1 cellular context compared by ENCODE assay signal in the genomic region with DNA sequence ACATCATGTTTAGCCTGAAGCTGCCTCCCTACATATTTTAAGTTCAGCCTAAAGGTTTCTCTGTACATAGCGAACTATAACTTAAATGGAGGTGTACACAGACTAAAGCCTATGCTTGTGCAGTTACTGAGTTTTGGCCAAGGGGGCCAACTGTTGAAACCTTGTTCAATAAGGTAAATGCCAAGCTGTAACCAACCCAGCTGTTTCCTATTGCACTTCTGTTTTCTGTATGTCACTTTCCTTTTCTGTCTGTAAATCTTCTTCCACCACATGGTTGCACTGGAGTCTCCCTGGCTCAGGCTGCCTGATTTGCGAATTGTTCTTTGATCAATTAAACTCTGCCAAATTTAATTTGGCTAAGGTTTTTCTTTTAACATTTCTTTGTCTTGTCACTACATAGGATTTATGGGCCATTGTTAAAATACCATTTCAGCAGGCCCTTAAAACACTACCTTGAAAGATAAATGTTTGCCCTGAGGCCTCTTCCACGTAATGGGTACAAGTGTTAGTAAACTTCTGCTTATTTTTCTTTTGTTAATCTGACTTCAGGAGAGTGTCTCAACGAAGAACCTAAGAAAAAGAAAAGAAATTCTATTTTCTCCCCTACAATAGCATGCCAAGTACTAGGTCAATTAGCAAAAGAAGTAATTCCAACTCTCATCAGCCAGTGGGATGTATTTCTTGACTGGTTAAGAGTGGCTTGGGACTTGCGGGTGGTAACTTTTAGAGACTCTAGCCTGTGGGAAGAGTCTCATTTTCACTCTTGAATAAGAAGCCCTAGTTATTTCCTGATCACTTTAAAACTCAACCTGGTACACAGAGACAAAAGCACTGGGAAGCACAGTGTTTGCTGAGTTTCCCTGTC.
TF ChIP-seq lines count a peak whose summit lies in the region.

No MANE protein-coding gene starts in this region.

TF ChIP-seq in GM12878, 131 proteins besides CTCF, POLR2A, EP300 and RAD21 (continued from another document and continues in another):
- TF ChIP-seq, protein P1, sequence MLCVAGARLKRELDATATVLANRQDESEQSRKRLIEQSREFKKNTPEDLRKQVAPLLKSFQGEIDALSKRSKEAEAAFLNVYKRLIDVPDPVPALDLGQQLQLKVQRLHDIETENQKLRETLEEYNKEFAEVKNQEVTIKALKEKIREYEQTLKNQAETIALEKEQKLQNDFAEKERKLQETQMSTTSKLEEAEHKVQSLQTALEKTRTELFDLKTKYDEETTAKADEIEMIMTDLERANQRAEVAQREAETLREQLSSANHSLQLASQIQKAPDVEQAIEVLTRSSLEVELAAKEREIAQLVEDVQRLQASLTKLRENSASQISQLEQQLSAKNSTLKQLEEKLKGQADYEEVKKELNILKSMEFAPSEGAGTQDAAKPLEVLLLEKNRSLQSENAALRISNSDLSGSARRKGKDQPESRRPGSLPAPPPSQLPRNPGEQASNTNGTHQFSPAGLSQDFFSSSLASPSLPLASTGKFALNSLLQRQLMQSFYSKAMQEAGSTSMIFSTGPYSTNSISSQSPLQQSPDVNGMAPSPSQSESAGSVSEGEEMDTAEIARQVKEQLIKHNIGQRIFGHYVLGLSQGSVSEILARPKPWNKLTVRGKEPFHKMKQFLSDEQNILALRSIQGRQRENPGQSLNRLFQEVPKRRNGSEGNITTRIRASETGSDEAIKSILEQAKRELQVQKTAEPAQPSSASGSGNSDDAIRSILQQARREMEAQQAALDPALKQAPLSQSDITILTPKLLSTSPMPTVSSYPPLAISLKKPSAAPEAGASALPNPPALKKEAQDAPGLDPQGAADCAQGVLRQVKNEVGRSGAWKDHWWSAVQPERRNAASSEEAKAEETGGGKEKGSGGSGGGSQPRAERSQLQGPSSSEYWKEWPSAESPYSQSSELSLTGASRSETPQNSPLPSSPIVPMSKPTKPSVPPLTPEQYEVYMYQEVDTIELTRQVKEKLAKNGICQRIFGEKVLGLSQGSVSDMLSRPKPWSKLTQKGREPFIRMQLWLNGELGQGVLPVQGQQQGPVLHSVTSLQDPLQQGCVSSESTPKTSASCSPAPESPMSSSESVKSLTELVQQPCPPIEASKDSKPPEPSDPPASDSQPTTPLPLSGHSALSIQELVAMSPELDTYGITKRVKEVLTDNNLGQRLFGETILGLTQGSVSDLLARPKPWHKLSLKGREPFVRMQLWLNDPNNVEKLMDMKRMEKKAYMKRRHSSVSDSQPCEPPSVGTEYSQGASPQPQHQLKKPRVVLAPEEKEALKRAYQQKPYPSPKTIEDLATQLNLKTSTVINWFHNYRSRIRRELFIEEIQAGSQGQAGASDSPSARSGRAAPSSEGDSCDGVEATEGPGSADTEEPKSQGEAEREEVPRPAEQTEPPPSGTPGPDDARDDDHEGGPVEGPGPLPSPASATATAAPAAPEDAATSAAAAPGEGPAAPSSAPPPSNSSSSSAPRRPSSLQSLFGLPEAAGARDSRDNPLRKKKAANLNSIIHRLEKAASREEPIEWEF (IDR thresholded peaks at IDR 0.05; ENCODE audit: insufficient replicate concordance, low read depth, low read length), result peak; percentile 51
- TF ChIP-seq CREB1 (IDR thresholded peaks at IDR 0.05; ENCODE audit: low read depth) (0 out of 2 replicates have a peak, but pooled peaks have one; percentile 30), ZSCAN29 (IDR thresholded peaks at IDR 0.05) (no peak), SPI1 (IDR thresholded peaks at IDR 0.05; ENCODE audit: borderline replicate concordance, insufficient read depth, low read depth, low read length) (peak; percentile 64), KAT2A (conservative IDR thresholded peaks at IDR 0.05; ENCODE audit: control insufficient read depth, low read depth, low read length) (no peak), SP1 (IDR thresholded peaks at IDR 0.05; ENCODE audit: low read depth, low read length) (no peak), FOXM1 (IDR thresholded peaks at IDR 0.05; ENCODE audit: low read depth, low read length) (no peak), BMI1 (IDR thresholded peaks at IDR 0.05; ENCODE audit: borderline replicate concordance) (no peak), NBN (IDR thresholded peaks at IDR 0.05) (no peak), EED (IDR thresholded peaks at IDR 0.05; ENCODE audit: low read depth) (peak; percentile 43; the same call in 1 of the 2 replicates), PRDM15 (CRISPR knock-in tag; IDR thresholded peaks at IDR 0.05) (no peak), POLR2AphosphoS2 (IDR thresholded peaks at IDR 0.05; ENCODE audit: low read depth, low read length) (no peak), MEF2A (IDR thresholded peaks at IDR 0.05; ENCODE audit: insufficient read depth, low read depth, low read length) (peak; percentile 66; the same call in 1 of the 2 replicates), KLF5 (IDR thresholded peaks at IDR 0.05; ENCODE audit: partially characterized antibody) (no peak), ATF2 (IDR thresholded peaks at IDR 0.05; ENCODE audit: low read length) (peak; percentile 56), SREBF1 (IDR thresholded peaks at IDR 0.05; ENCODE audit: low read length) (no peak), POLR2AphosphoS5 (IDR thresholded peaks at IDR 0.05; ENCODE audit: low read length) (no peak), GABPA (IDR thresholded peaks at IDR 0.05; ENCODE audit: low read depth) (no peak), EGR1 (IDR thresholded peaks at IDR 0.05; ENCODE audit: borderline replicate concordance in 1 of 2, low read depth in 2 of 2, low read length in 2 of 2) (no peak), TAF1 (IDR thresholded peaks at IDR 0.05; ENCODE audit: borderline replicate concordance, low read depth, low read length) (no peak), YBX1 (IDR thresholded peaks at IDR 0.05) (no peak), TCF12 (IDR thresholded peaks at IDR 0.05; ENCODE audit: low read depth, low read length) (0 out of 2 replicates have a peak, but pooled peaks have one; percentile 50), BACH1 (IDR thresholded peaks at IDR 0.05; ENCODE audit: borderline replicate concordance) (no peak), DPF2 (IDR thresholded peaks at IDR 0.05) (no peak), ELK1 (IDR thresholded peaks at IDR 0.05; ENCODE audit: low read depth, low read length) (no peak), HDAC2 (IDR thresholded peaks at IDR 0.05) (no peak), ZNF384 (IDR thresholded peaks at IDR 0.05; ENCODE audit: borderline replicate concordance, low read depth, low read length) (no peak), PBX3 (IDR thresholded peaks at IDR 0.05; ENCODE audit: insufficient replicate concordance, low read depth, low read length) (peak; percentile 22), LARP7 (IDR thresholded peaks at IDR 0.05) (no peak), FOXK2 (IDR thresholded peaks at IDR 0.05) (no peak), ZBTB11 (CRISPR knock-in tag; IDR thresholded peaks at IDR 0.05) (no peak), RCOR1 (conservative IDR thresholded peaks at IDR 0.05; ENCODE audit: low read depth, low read length) (no peak), RUNX3 (IDR thresholded peaks at IDR 0.05; ENCODE audit: low read length) (peak; percentile 77; the same call in 1 of the 2 replicates), ESRRA (IDR thresholded peaks at IDR 0.05; ENCODE audit: low read length) (no peak), NR2C2 (IDR thresholded peaks at IDR 0.05; ENCODE audit: borderline replicate concordance, control insufficient read depth, insufficient read length, low read depth) (no peak), SMC3 (IDR thresholded peaks at IDR 0.05; ENCODE audit: borderline replicate concordance, low read length) (no peak), SIN3A (IDR thresholded peaks at IDR 0.05; ENCODE audit: low read depth, low read length) (no peak), RFX5 (IDR thresholded peaks at IDR 0.05; ENCODE audit: low read depth, low read length) (no peak)
